In genomic region chr18:54948350-54948837, GRCh38 we compare ENCODE assay signal across 17 cellular contexts. TPM values are rescaled to one million over a fixed set of nuclear protein-coding genes. Genes with fewer than 3 reads are reported as not detected.
DNase-seq lines count a peak whose midpoint lies in the region; ATAC-seq and TF ChIP-seq lines count a peak whose summit lies in the region.
"Had no signal": no experiment of that assay in that cellular context is flagged by ENCODE, and none has a peak within 500 bp of the region (broad histone marks: within the 10 kb centered on the region; RNA-seq: fewer than 3 reads in every experiment).

No MANE protein-coding gene starts in this region.

- intact Hi-C loops in stomach (cut with DNase I; ENCODE audit: low total_unique reads), result no loop called here

- H3K36me3 ChIP-seq in hepatocyte (replicated peaks; ENCODE audit: insufficient read depth, low read depth), result no peaks in the 10 kb centered on the region
- no peaks in the 10 kb centered on the region for H3K36me3 ChIP-seq in stomach
- H3K36me3 ChIP-seq: BLaER1 treated with 17β-estradiol and CSF1 and Interleukin-3, amounts not matched to agents 10 nM and 100 nM had no signal

- H2AFZ ChIP-seq in hepatocyte, result no peak overlapping the region

- no peaks in the 10 kb centered on the region for H3K9me2 ChIP-seq in hepatocyte (replicated peaks; ENCODE audit: insufficient read depth)

- H3K27ac ChIP-seq in hepatocyte (peak overlapping the region; percentile 25), stomach (peak overlapping the region; percentile 43 to 83 (median 67))
- H3K27ac ChIP-seq: BLaER1 treated with 17β-estradiol and CSF1 and Interleukin-3, amounts not matched to agents 10 nM and 100 nM; SK-N-MC; skin epidermis; testis had no signal

- no peaks in the 10 kb centered on the region for H4K20me1 ChIP-seq in hepatocyte (ENCODE audit: insufficient read depth, poor library complexity, severe bottlenecking)
- H4K20me1 ChIP-seq: BLaER1 treated with 17β-estradiol and CSF1 and Interleukin-3, amounts not matched to agents 10 nM and 100 nM had no signal

- no peaks in the 10 kb centered on the region for H3K27me3 ChIP-seq in hepatocyte
- no peaks in the 10 kb centered on the region for H3K27me3 ChIP-seq in stomach
- H3K27me3 ChIP-seq: BLaER1 treated with 17β-estradiol and CSF1 and Interleukin-3, amounts not matched to agents 10 nM and 100 nM; testis had no signal

- no peak for TF ChIP-seq EP300 in stomach (IDR thresholded peaks at IDR 0.05)

- DNase-seq in H4 (ENCODE audit: low spot score) (peak; percentile 67), NCI-H510A (lab: John Stamatoyannopoulos, UW) (peak; percentile 1), hepatocyte (ENCODE audit: low spot score) (no peak), stomach (no peak), GM03348 (ENCODE audit: low spot score) (no peak)
- DNase-seq: activated CD4-positive, alpha-beta T cell treated with anti-CD3 and anti-CD28 coated beads, Interleukin-2, amount 10 ng/mL, durations not matched to agents 7 days and 5 days; activated naive CD4-positive, alpha-beta T cell treated with anti-CD3 and anti-CD28 coated beads, Interleukin-2, amount 10 ng/mL, durations not matched to agents 7 days and 5 days; KBM-7; NCI-H1092 treated with DMSO at 0.1 percent for 48 hours; NCI-H2227 treated with DMSO at 0.1 percent for 48 hours; testis had no signal

- H3K4me1 ChIP-seq in hepatocyte (ENCODE audit: insufficient read depth) (peaks cover 24% of the 10 kb centered on the region), stomach (peaks cover 32 to 55% (median 49%) of the 10 kb centered on the region in 4 donors)
- H3K4me1 ChIP-seq: testis had no signal

- no peak for TF ChIP-seq POLR2A in stomach (IDR thresholded peaks at IDR 0.05)

- peaks cover 6% of the 10 kb centered on the region for H3K79me2 ChIP-seq in hepatocyte

- TF ChIP-seq CTCF in hepatocyte (IDR thresholded peaks at IDR 0.05; ENCODE audit: poor library complexity) (no peak), stomach (IDR thresholded peaks at IDR 0.05) (no peak)

- H3K4me3 ChIP-seq in hepatocyte (no peak overlapping the region), stomach (no peak overlapping the region)
- H3K4me3 ChIP-seq: BLaER1 treated with 17β-estradiol and CSF1 and Interleukin-3, amounts not matched to agents 10 nM and 100 nM; SK-N-MC; skin epidermis; testis had no signal

- H3K9me3 ChIP-seq in hepatocyte (ENCODE audit: low read depth) (no peaks in the 10 kb centered on the region), stomach (no peaks in the 10 kb centered on the region)
- H3K9me3 ChIP-seq: BLaER1 treated with 17β-estradiol and CSF1 and Interleukin-3, amounts not matched to agents 10 nM and 100 nM; testis had no signal

- peak overlapping the region; percentile 57 for H3K4me2 ChIP-seq in hepatocyte
- H3K4me2 ChIP-seq: BLaER1 treated with 17β-estradiol and CSF1 and Interleukin-3, amounts not matched to agents 10 nM and 100 nM had no signal

- WGBS in hepatocyte (ENCODE audit: low lambda C conversion rate, missing lambda C conversion rate), result 29% methylated on average over 4 of the region's 4 CpGs
- 17 to 49% (median 26%) methylated on average over 4 of the region's 4 CpGs for WGBS in stomach, 5 donors

- ATAC-seq in GM18858 (IDR thresholded peaks at IDR 0.05; ENCODE audit: unreplicated experiment), result no peak
- ATAC-seq in HG03571 (IDR thresholded peaks at IDR 0.05; ENCODE audit: unreplicated experiment), result no peak

RNA-seq across cellular contexts. Expression of gene CCDC68, which starts 10.9 kb away (rescaled TPM):
- not detected in 2 replicates for total RNA-seq in H4 (2014; rRNA removed; shearing (Covaris generic))
- 11.6 and 13.0 TPM in 2 replicates for total RNA-seq in hepatocyte
- 6.7 and 7.8 TPM in 2 replicates for polyA plus RNA-seq in hepatocyte
- 100 to 1,000 TPM in 1 of 5 donors, 10 to 100 TPM in 3, 1 to 10 TPM in 1; 7.1 to 154 (median 40.0) TPM for total RNA-seq in stomach
- 10 to 100 TPM in 1 of 3 donors, 1 to 10 TPM in 2; 2.8 to 11.9 (median 8.3) TPM for polyA plus RNA-seq in stomach
- total RNA-seq: mononuclear cell had no signal

Comparison
In these comparisons a context has a peak if more than half of its experiments do, and no peak if none do; other contexts are left out.
1. DNase-seq: peak in H4 (single experiment) and NCI-H510A (single experiment); none in hepatocyte (single experiment), stomach (single experiment) and GM03348 (single experiment).